20 cellular contexts compared by ENCODE assay signal in genomic region chr19:49908480-49909420, GRCh38. TPM values are rescaled to one million over a fixed set of nuclear protein-coding genes. Genes with fewer than 3 reads are reported as not detected.
A peak's percentile ranks its signal among the peaks of the same experiment; 100 is the strongest.
DNase-seq lines count a peak whose midpoint lies in the region; ATAC-seq, FAIRE-seq and TF ChIP-seq lines count a peak whose summit lies in the region.
"Had no signal": no experiment of that assay in that cellular context is flagged by ENCODE, and none has a peak within 500 bp of the region (broad histone marks: within the 10 kb centered on the region; RNA-seq: fewer than 3 reads in every experiment).

No MANE protein-coding gene starts in this region.

- no peak for TF ChIP-seq RAD21 in HepG2 (CRISPR knock-in tag; IDR thresholded peaks at IDR 0.05)

- no peaks in the 10 kb centered on the region for H3K9me3 ChIP-seq in HepG2 (ENCODE audit: low read length)
- H3K9me3 ChIP-seq in right lobe of liver: no peaks in the 10 kb centered on the region
- no peaks in the 10 kb centered on the region for H3K9me3 ChIP-seq in testis
- H3K9me3 ChIP-seq: ovary, right atrium auricular region, upper lobe of right lung had no signal

- no peak for TF ChIP-seq EP300 in HepG2 (IDR thresholded peaks at IDR 0.05; ENCODE audit: low read depth in 2 of 2, low read length in 2 of 2)
- no peak for TF ChIP-seq EP300 in HepG2 (CRISPR knock-in tag; IDR thresholded peaks at IDR 0.05; ENCODE audit: borderline replicate concordance)

- TF ChIP-seq POLR2A in HepG2 (IDR thresholded peaks at IDR 0.05; ENCODE audit: insufficient read depth in 1 of 2, low read depth in 2 of 2, low read length in 2 of 2) (no peak), right lobe of liver (IDR thresholded peaks at IDR 0.05) (no peak), testis (IDR thresholded peaks at IDR 0.05) (no peak)

- H3K27me3 ChIP-seq in HepG2 (ENCODE audit: control insufficient read depth in 1 of 2, insufficient read depth in 2 of 2, low read length in 2 of 2) (no peaks in the 10 kb centered on the region), right lobe of liver (no peaks in the 10 kb centered on the region), testis (no peaks in the 10 kb centered on the region)
- H3K27me3 ChIP-seq: ovary, right atrium auricular region, upper lobe of right lung had no signal

- DNase-seq in HepG2 (ENCODE audit: low spot score): no peak
- no peak for DNase-seq in right lobe of liver
- DNase-seq in stimulated activated naive B cell treated with anti-CD40 and anti-IgM and Interleukin-4, amounts not matched to agents 10 μg/mL and 1 μg/mL and 100 μg/mL, for 72 hours: no peak
- DNase-seq in testis: no peak
- DNase-seq: activated CD4-positive, alpha-beta T cell treated with anti-CD3 and anti-CD28 coated beads for 36 hours; activated CD8-positive, alpha-beta memory T cell treated with anti-CD3 and anti-CD28 coated beads, Interleukin-2, amount 50 U/mL, for 4 hours; EL; H9; kidney glomerular epithelial cell; naive B cell; NCI-H2171; NCI-H69; stimulated activated CD4-positive, alpha-beta T cell treated with anti-CD3 and anti-CD28 coated beads, Interleukin-12 subunit alpha, Interleukin-12 subunit beta, amount 100 ng/mL, for 4 hours; upper lobe of right lung had no signal

- peaks cover 18% of the 10 kb centered on the region for H3K4me1 ChIP-seq in HepG2 (ENCODE audit: insufficient read depth, low read length)
- peaks cover 0 to 14% (median 6%) of the 10 kb centered on the region in 4 donors for H3K4me1 ChIP-seq in right lobe of liver
- H3K4me1 ChIP-seq in testis: peaks cover 30% of the 10 kb centered on the region

- in situ Hi-C loops in HepG2 (cut with HindIII; ENCODE audit: extremely low pct_ligation_motif_present, low pct_unique_long_range_greater_than_20kb): no loop called here

- H3K4me2 ChIP-seq in HepG2 (ENCODE audit: low read depth, low read length): no peak overlapping the region
- H3K4me2 ChIP-seq: KMS-11 had no signal

- POLR2A ChIA-PET in HepG2 (lab: Yijun Ruan, JAX): interaction anchor here (1.4 to 1.9 kb wide), 2 partner anchors 20 to 21 kb away, joined by 4 to 8 read pairs; partner anchors contain the start of genes ATF5 and NUP62

- CTCF ChIA-PET in HepG2 (lab: Yijun Ruan, JAX; ENCODE audit: low intra/inter-chr PET ratio, low total read pairs): no interaction called here

- TF ChIP-seq CTCF in HepG2 (CRISPR knock-in tag; IDR thresholded peaks at IDR 0.05): no peak
- no peak for TF ChIP-seq CTCF in right lobe of liver (IDR thresholded peaks at IDR 0.05)
- no peak for TF ChIP-seq CTCF in testis (IDR thresholded peaks at IDR 0.05)

- no TSS peak for BruUV-seq in HepG2 (replicated peaks; lab: Mats Ljungman, UMichigan)

- H3K4me3 Mint-ChIP-seq in activated T-helper 17 cell treated with anti-CD3 and anti-CD28 coated beads, Interleukin-2, amount 50 U/mL, for 72 hours: no peak overlapping the region
- peak overlapping the region; percentile 39 to 50 for H3K4me3 Mint-ChIP-seq in stimulated activated naive B cell treated with anti-CD40 and anti-IgM and Interleukin-4, amounts not matched to agents 10 μg/mL and 1 μg/mL and 100 μg/mL, for 72 hours
- H3K4me3 Mint-ChIP-seq: activated CD4-positive, alpha-beta T cell treated with anti-CD3 and anti-CD28 coated beads for 36 hours; H9 had no signal

- H3K36me3 Mint-ChIP-seq in activated T-helper 17 cell treated with anti-CD3 and anti-CD28 coated beads, Interleukin-2, amount 50 U/mL, for 72 hours (ENCODE audit: low read depth): peaks cover 76% of the 10 kb centered on the region
- H3K36me3 Mint-ChIP-seq in stimulated activated naive B cell treated with anti-CD40 and anti-IgM and Interleukin-4, amounts not matched to agents 10 μg/mL and 1 μg/mL and 100 μg/mL, for 72 hours: peaks cover 69 to 77% of the 10 kb centered on the region in 2 donors

- ATAC-seq in HepG2 (no peak), right lobe of liver (no peak), GM18498 (IDR thresholded peaks at IDR 0.05; ENCODE audit: unreplicated experiment) (no peak)
- no peak for ATAC-seq in activated T-helper 17 cell treated with anti-CD3 and anti-CD28 coated beads, Interleukin-2, amount 50 U/mL, for 72 hours (replicated peaks)
- ATAC-seq in stimulated activated naive B cell treated with anti-CD40 and anti-IgM and Interleukin-4, amounts not matched to agents 10 μg/mL and 1 μg/mL and 100 μg/mL, for 72 hours (replicated peaks): no peak
- ATAC-seq: activated CD4-positive, alpha-beta T cell treated with anti-CD3 and anti-CD28 coated beads for 36 hours; upper lobe of right lung had no signal

- H3K9me3 Mint-ChIP-seq in activated T-helper 17 cell treated with anti-CD3 and anti-CD28 coated beads, Interleukin-2, amount 50 U/mL, for 72 hours: no peaks in the 10 kb centered on the region
- H3K9me3 Mint-ChIP-seq in stimulated activated naive B cell treated with anti-CD40 and anti-IgM and Interleukin-4, amounts not matched to agents 10 μg/mL and 1 μg/mL and 100 μg/mL, for 72 hours: peaks cover 0 to 4% of the 10 kb centered on the region in 2 donors
- H3K9me3 Mint-ChIP-seq: H9 had no signal

- H3K4me1 Mint-ChIP-seq in activated T-helper 17 cell treated with anti-CD3 and anti-CD28 coated beads, Interleukin-2, amount 50 U/mL, for 72 hours: peaks cover 28% of the 10 kb centered on the region
- peaks cover 70 to 95% of the 10 kb centered on the region in 2 donors for H3K4me1 Mint-ChIP-seq in stimulated activated naive B cell treated with anti-CD40 and anti-IgM and Interleukin-4, amounts not matched to agents 10 μg/mL and 1 μg/mL and 100 μg/mL, for 72 hours

- 98% methylated on average over 37 of the region's 37 CpGs for WGBS in HepG2 (ENCODE audit: low lambda C conversion rate)
- 97% methylated on average over 20 of the region's 37 CpGs for WGBS in right lobe of liver (ENCODE audit: insufficient coverage, low coverage, low lambda C conversion rate, missing lambda C conversion rate)
- WGBS in testis, 2 donors: 95% methylated on average over 22 to 37 of the region's 37 CpGs

- H3K27ac Mint-ChIP-seq in activated T-helper 17 cell treated with anti-CD3 and anti-CD28 coated beads, Interleukin-2, amount 50 U/mL, for 72 hours: peak overlapping the region; percentile 41
- H3K27ac Mint-ChIP-seq in stimulated activated naive B cell treated with anti-CD40 and anti-IgM and Interleukin-4, amounts not matched to agents 10 μg/mL and 1 μg/mL and 100 μg/mL, for 72 hours: peak overlapping the region; percentile 71

- H3K36me3 ChIP-seq in HepG2 (replicated peaks in 1 of 2; ENCODE audit: control insufficient read depth in 1 of 2, insufficient read depth in 2 of 2, low read length in 2 of 2) (peaks cover 21 to 33% of the 10 kb centered on the region in 2 experiments; a peak in 4 of 5 replicates), right lobe of liver (peaks cover 0 to 21% (median 5%) of the 10 kb centered on the region in 4 donors), testis (ENCODE audit: low read depth, missing control alignments) (no peaks in the 10 kb centered on the region)
- H3K36me3 ChIP-seq: ovary had no signal

- no peaks in the 10 kb centered on the region for H3K27me3 Mint-ChIP-seq in activated T-helper 17 cell treated with anti-CD3 and anti-CD28 coated beads, Interleukin-2, amount 50 U/mL, for 72 hours
- H3K27me3 Mint-ChIP-seq in stimulated activated naive B cell treated with anti-CD40 and anti-IgM and Interleukin-4, amounts not matched to agents 10 μg/mL and 1 μg/mL and 100 μg/mL, for 72 hours: no peaks in the 10 kb centered on the region
- H3K27me3 Mint-ChIP-seq: activated CD4-positive, alpha-beta T cell treated with anti-CD3 and anti-CD28 coated beads for 36 hours; naive B cell had no signal

- intact Hi-C loops in HepG2 (cut with micrococcal nuclease; ENCODE audit: unreplicated experiment): no loop called here
- intact Hi-C loops in right lobe of liver (cut with DNase I): no loop called here
- intact Hi-C loops in testis (cut with DNase I; ENCODE audit: low total_unique reads): no loop called here

- H3K4me3 ChIP-seq in HepG2 (replicated peaks in 1 of 3; ENCODE audit: insufficient read depth in 1 of 3, low read depth in 2 of 3, low read length in 3 of 3) (no peak overlapping the region), right lobe of liver (no peak overlapping the region), testis (no peak overlapping the region)
- H3K4me3 ChIP-seq: ovary, right atrium auricular region, upper lobe of right lung had no signal

- no peak for FAIRE-seq in HepG2 (lab: Jason Lieb, UNC)
- FAIRE-seq: TTC549 had no signal

- H2AFZ ChIP-seq in HepG2 (ENCODE audit: low read length): no peak overlapping the region

- no peaks in the 10 kb centered on the region for H4K20me1 ChIP-seq in HepG2 (ENCODE audit: insufficient read depth, low read length)

- no peaks in the 10 kb centered on the region for H3K79me2 ChIP-seq in HepG2 (ENCODE audit: insufficient read depth, low read length)

- H3K27ac ChIP-seq in HepG2 (ENCODE audit: extremely low read length, insufficient read depth, low read length) (no peak overlapping the region), right lobe of liver (no peak overlapping the region), testis (no peak overlapping the region)
- H3K27ac ChIP-seq: KMS-11, ovary, right atrium auricular region, upper lobe of right lung had no signal

- no peak overlapping the region for H3K9ac ChIP-seq in HepG2 (ENCODE audit: insufficient read depth, low read depth, low read length)
- H3K9ac ChIP-seq: KMS-11 had no signal

RNA-seq across cellular contexts. Expression of gene IL4I1, which starts 12.1 kb away (rescaled TPM):
- total RNA-seq in HepG2 (2016; rRNA removed; fragmentation: Illumina TruSeq; extraction: Trizol): not detected in 2 replicates
- total RNA-seq in HepG2 (2016; cell fraction: cytosol; rRNA removed; fragmentation: Illumina TruSeq; extraction: Trizol; ENCODE audit: low read depth): not detected in 2 replicates
- 0.18 and 0.30 TPM in 2 replicates for total RNA-seq in HepG2 (2016; cell fraction: insoluble cytoplasmic fraction; rRNA removed; fragmentation: Illumina TruSeq; extraction: Trizol)
- total RNA-seq in HepG2 (2016; cell fraction: membrane; rRNA removed; fragmentation: Illumina TruSeq; extraction: Trizol): not detected in 2 replicates
- not detected in 2 replicates for total RNA-seq in HepG2 (2016; cell fraction: nucleus; rRNA removed; fragmentation: Illumina TruSeq; extraction: Trizol)
- not detected in 2 replicates for polyA plus RNA-seq in HepG2 (2011; rRNA removed)
- 0.08 TPM in 1 of 2 replicates, not detected in the other for polyA plus RNA-seq in HepG2 (2011; cell fraction: cytosol; rRNA removed)
- polyA plus RNA-seq in HepG2 (2011; cell fraction: nucleus; rRNA removed): 0.16 and 0.28 TPM in 2 replicates
- polyA plus RNA-seq in HepG2 (2012): 0.50 TPM in 1 of 2 replicates, not detected in the other
- 0.29 TPM in 1 of 2 replicates, not detected in the other for polyA plus RNA-seq in HepG2 (2016; cell fraction: cytosol; fragmentation: Illumina TruSeq; extraction: Trizol; ENCODE audit: low read depth)
- not detected in 2 replicates for polyA plus RNA-seq in HepG2 (2016; cell fraction: insoluble cytoplasmic fraction; fragmentation: Illumina TruSeq; extraction: Trizol; ENCODE audit: low read depth)
- polyA plus RNA-seq in HepG2 (2016; cell fraction: membrane; fragmentation: Illumina TruSeq; extraction: Trizol; ENCODE audit: low read depth): not detected in 2 replicates
- not detected in 2 replicates for polyA plus RNA-seq in HepG2 (2016; cell fraction: nucleus; fragmentation: Illumina TruSeq; extraction: Trizol; ENCODE audit: insufficient read depth, low read depth)
- polyA minus RNA-seq in HepG2 (2011; rRNA and poly(A)+ RNA removed; ENCODE audit: low replicate concordance): 0.09 TPM in 1 of 2 replicates, not detected in the other
- not detected in 2 replicates for polyA minus RNA-seq in HepG2 (2011; cell fraction: cytosol; rRNA and poly(A)+ RNA removed)
- not detected in 2 replicates for polyA minus RNA-seq in HepG2 (2011; cell fraction: nucleus; rRNA and poly(A)+ RNA removed)
- 1 to 10 TPM in 2 of 6 experiments, under 1 TPM in 1, not detected in 3; 0.56 to 4.2 (median 1.0) TPM for total RNA-seq in right lobe of liver
- total RNA-seq in activated T-helper 17 cell treated with anti-CD3 and anti-CD28 coated beads, Interleukin-2, amount 50 U/mL, for 72 hours: 100 to 1,000 TPM in 1 of 2 donors, 10 to 100 TPM in 1; 42.0 to 177 TPM
- 10 to 100 TPM; 17.1 to 20.4 TPM for total RNA-seq in testis
- polyA plus RNA-seq in testis (ENCODE audit: insufficient read depth, low read depth, low replicate concordance): 61.9 TPM

RNA-seq across cellular contexts. Expression of gene ATF5, which starts 20.3 kb away (rescaled TPM):
- total RNA-seq in HepG2 (2016; rRNA removed; fragmentation: Illumina TruSeq; extraction: Trizol): 9.7 and 10.3 TPM in 2 replicates
- 6.1 and 6.2 TPM in 2 replicates for total RNA-seq in HepG2 (2016; cell fraction: cytosol; rRNA removed; fragmentation: Illumina TruSeq; extraction: Trizol; ENCODE audit: low read depth)
- total RNA-seq in HepG2 (2016; cell fraction: insoluble cytoplasmic fraction; rRNA removed; fragmentation: Illumina TruSeq; extraction: Trizol): 7.9 and 10.5 TPM in 2 replicates
- total RNA-seq in HepG2 (2016; cell fraction: membrane; rRNA removed; fragmentation: Illumina TruSeq; extraction: Trizol): 12.6 and 12.7 TPM in 2 replicates
- total RNA-seq in HepG2 (2016; cell fraction: nucleus; rRNA removed; fragmentation: Illumina TruSeq; extraction: Trizol): 4.6 and 7.3 TPM in 2 replicates
- 4.9 and 5.2 TPM in 2 replicates for polyA plus RNA-seq in HepG2 (2011; rRNA removed)
- polyA plus RNA-seq in HepG2 (2011; cell fraction: cytosol; rRNA removed): 2.7 and 3.7 TPM in 2 replicates
- polyA plus RNA-seq in HepG2 (2011; cell fraction: nucleus; rRNA removed): 10.1 and 14.5 TPM in 2 replicates
- 9.9 and 10.1 TPM in 2 replicates for polyA plus RNA-seq in HepG2 (2012)
- 16.0 and 17.0 TPM in 2 replicates for polyA plus RNA-seq in HepG2 (2016; cell fraction: cytosol; fragmentation: Illumina TruSeq; extraction: Trizol; ENCODE audit: low read depth)
- polyA plus RNA-seq in HepG2 (2016; cell fraction: insoluble cytoplasmic fraction; fragmentation: Illumina TruSeq; extraction: Trizol; ENCODE audit: low read depth): 24.8 and 28.5 TPM in 2 replicates
- 25.8 and 30.2 TPM in 2 replicates for polyA plus RNA-seq in HepG2 (2016; cell fraction: membrane; fragmentation: Illumina TruSeq; extraction: Trizol; ENCODE audit: low read depth)
- 25.5 and 26.1 TPM in 2 replicates for polyA plus RNA-seq in HepG2 (2016; cell fraction: nucleus; fragmentation: Illumina TruSeq; extraction: Trizol; ENCODE audit: insufficient read depth, low read depth)
- polyA minus RNA-seq in HepG2 (2011; rRNA and poly(A)+ RNA removed; ENCODE audit: low replicate concordance): 3.5 and 5.9 TPM in 2 replicates
- 2.2 and 2.5 TPM in 2 replicates for polyA minus RNA-seq in HepG2 (2011; cell fraction: cytosol; rRNA and poly(A)+ RNA removed)
- polyA minus RNA-seq in HepG2 (2011; cell fraction: nucleus; rRNA and poly(A)+ RNA removed): 3.1 and 3.4 TPM in 2 replicates
- total RNA-seq in right lobe of liver: 1,000 to 10,000 TPM in 1 of 6 experiments, 100 to 1,000 TPM in 5; 475 to 1,724 (median 619) TPM
- 10 to 100 TPM; 26.0 to 28.6 TPM for total RNA-seq in activated T-helper 17 cell treated with anti-CD3 and anti-CD28 coated beads, Interleukin-2, amount 50 U/mL, for 72 hours
- 10 to 100 TPM; 31.3 to 38.5 TPM for total RNA-seq in testis
- 64.5 TPM for polyA plus RNA-seq in testis (ENCODE audit: insufficient read depth, low read depth, low replicate concordance)

RNA-seq across cellular contexts. Expression of gene NUP62, which starts 20.6 kb away (rescaled TPM):
- 41.5 and 42.1 TPM in 2 replicates for total RNA-seq in HepG2 (2016; rRNA removed; fragmentation: Illumina TruSeq; extraction: Trizol)
- total RNA-seq in HepG2 (2016; cell fraction: cytosol; rRNA removed; fragmentation: Illumina TruSeq; extraction: Trizol; ENCODE audit: low read depth): 8.4 TPM in 2 replicates
- 36.6 and 41.1 TPM in 2 replicates for total RNA-seq in HepG2 (2016; cell fraction: insoluble cytoplasmic fraction; rRNA removed; fragmentation: Illumina TruSeq; extraction: Trizol)
- 28.0 TPM in 2 replicates for total RNA-seq in HepG2 (2016; cell fraction: membrane; rRNA removed; fragmentation: Illumina TruSeq; extraction: Trizol)
- 19.5 and 21.5 TPM in 2 replicates for total RNA-seq in HepG2 (2016; cell fraction: nucleus; rRNA removed; fragmentation: Illumina TruSeq; extraction: Trizol)
- polyA plus RNA-seq in HepG2 (2011; rRNA removed): 15.4 and 16.5 TPM in 2 replicates
- polyA plus RNA-seq in HepG2 (2011; cell fraction: cytosol; rRNA removed): 9.8 and 11.5 TPM in 2 replicates
- 18.0 and 18.7 TPM in 2 replicates for polyA plus RNA-seq in HepG2 (2011; cell fraction: nucleus; rRNA removed)
- 24.2 and 25.4 TPM in 2 replicates for polyA plus RNA-seq in HepG2 (2012)
- polyA plus RNA-seq in HepG2 (2016; cell fraction: cytosol; fragmentation: Illumina TruSeq; extraction: Trizol; ENCODE audit: low read depth): 4.2 and 4.3 TPM in 2 replicates
- polyA plus RNA-seq in HepG2 (2016; cell fraction: insoluble cytoplasmic fraction; fragmentation: Illumina TruSeq; extraction: Trizol; ENCODE audit: low read depth): 40.3 and 48.5 TPM in 2 replicates
- polyA plus RNA-seq in HepG2 (2016; cell fraction: membrane; fragmentation: Illumina TruSeq; extraction: Trizol; ENCODE audit: low read depth): 12.2 and 12.4 TPM in 2 replicates
- polyA plus RNA-seq in HepG2 (2016; cell fraction: nucleus; fragmentation: Illumina TruSeq; extraction: Trizol; ENCODE audit: insufficient read depth, low read depth): 48.6 and 52.6 TPM in 2 replicates
- polyA minus RNA-seq in HepG2 (2011; rRNA and poly(A)+ RNA removed; ENCODE audit: low replicate concordance): 14.5 and 30.4 TPM in 2 replicates
- 9.9 and 10.3 TPM in 2 replicates for polyA minus RNA-seq in HepG2 (2011; cell fraction: cytosol; rRNA and poly(A)+ RNA removed)
- polyA minus RNA-seq in HepG2 (2011; cell fraction: nucleus; rRNA and poly(A)+ RNA removed): 7.8 and 8.9 TPM in 2 replicates
- 10 to 100 TPM in 5 of 6 experiments, 1 to 10 TPM in 1; 9.3 to 55.5 (median 32.6) TPM for total RNA-seq in right lobe of liver
- 100 to 1,000 TPM; 158 to 172 TPM for total RNA-seq in activated T-helper 17 cell treated with anti-CD3 and anti-CD28 coated beads, Interleukin-2, amount 50 U/mL, for 72 hours
- total RNA-seq in testis: 100 to 1,000 TPM in 1 of 2 donors, 10 to 100 TPM in 1; 78.4 to 112 TPM
- polyA plus RNA-seq in testis (ENCODE audit: insufficient read depth, low read depth, low replicate concordance): 135 TPM

RNA-seq across cellular contexts. Expression of gene TBC1D17, which starts 31.2 kb away (rescaled TPM):
- total RNA-seq in HepG2 (2016; rRNA removed; fragmentation: Illumina TruSeq; extraction: Trizol) (3.6 and 9.7 TPM in 2 replicates), right lobe of liver (10 to 100 TPM; 12.6 to 38.1 (median 27.8) TPM), testis (10 to 100 TPM; 47.2 to 49.1 TPM)
- 3.6 and 4.6 TPM in 2 replicates for total RNA-seq in HepG2 (2016; cell fraction: cytosol; rRNA removed; fragmentation: Illumina TruSeq; extraction: Trizol; ENCODE audit: low read depth)
- 4.5 and 10.0 TPM in 2 replicates for total RNA-seq in HepG2 (2016; cell fraction: insoluble cytoplasmic fraction; rRNA removed; fragmentation: Illumina TruSeq; extraction: Trizol)
- total RNA-seq in HepG2 (2016; cell fraction: membrane; rRNA removed; fragmentation: Illumina TruSeq; extraction: Trizol): 7.6 and 8.5 TPM in 2 replicates
- total RNA-seq in HepG2 (2016; cell fraction: nucleus; rRNA removed; fragmentation: Illumina TruSeq; extraction: Trizol): 8.6 and 13.7 TPM in 2 replicates
- polyA plus RNA-seq in HepG2 (2011; rRNA removed) (16.9 and 21.6 TPM in 2 replicates), testis (ENCODE audit: insufficient read depth, low read depth, low replicate concordance) (31.1 TPM)
- 7.9 and 12.0 TPM in 2 replicates for polyA plus RNA-seq in HepG2 (2011; cell fraction: cytosol; rRNA removed)
- 83.8 and 108 TPM in 2 replicates for polyA plus RNA-seq in HepG2 (2011; cell fraction: nucleus; rRNA removed)
- 19.0 and 23.3 TPM in 2 replicates for polyA plus RNA-seq in HepG2 (2012)
- 4.7 and 5.1 TPM in 2 replicates for polyA plus RNA-seq in HepG2 (2016; cell fraction: cytosol; fragmentation: Illumina TruSeq; extraction: Trizol; ENCODE audit: low read depth)
- polyA plus RNA-seq in HepG2 (2016; cell fraction: insoluble cytoplasmic fraction; fragmentation: Illumina TruSeq; extraction: Trizol; ENCODE audit: low read depth): 10.7 and 15.1 TPM in 2 replicates
- 9.3 and 10.8 TPM in 2 replicates for polyA plus RNA-seq in HepG2 (2016; cell fraction: membrane; fragmentation: Illumina TruSeq; extraction: Trizol; ENCODE audit: low read depth)
- 45.7 and 46.6 TPM in 2 replicates for polyA plus RNA-seq in HepG2 (2016; cell fraction: nucleus; fragmentation: Illumina TruSeq; extraction: Trizol; ENCODE audit: insufficient read depth, low read depth)
- polyA minus RNA-seq in HepG2 (2011; rRNA and poly(A)+ RNA removed; ENCODE audit: low replicate concordance): 14.8 and 17.4 TPM in 2 replicates
- 9.8 and 11.2 TPM in 2 replicates for polyA minus RNA-seq in HepG2 (2011; cell fraction: cytosol; rRNA and poly(A)+ RNA removed)
- polyA minus RNA-seq in HepG2 (2011; cell fraction: nucleus; rRNA and poly(A)+ RNA removed): 16.0 and 24.2 TPM in 2 replicates
- total RNA-seq in activated T-helper 17 cell treated with anti-CD3 and anti-CD28 coated beads, Interleukin-2, amount 50 U/mL, for 72 hours: 10 to 100 TPM; 21.4 to 57.4 TPM

RNA-seq across cellular contexts. Expression of gene AKT1S1, which starts 31.6 kb away (rescaled TPM):
- total RNA-seq in HepG2 (2016; rRNA removed; fragmentation: Illumina TruSeq; extraction: Trizol): 10.9 and 13.5 TPM in 2 replicates
- 6.3 and 7.3 TPM in 2 replicates for total RNA-seq in HepG2 (2016; cell fraction: cytosol; rRNA removed; fragmentation: Illumina TruSeq; extraction: Trizol; ENCODE audit: low read depth)
- 10.3 and 14.9 TPM in 2 replicates for total RNA-seq in HepG2 (2016; cell fraction: insoluble cytoplasmic fraction; rRNA removed; fragmentation: Illumina TruSeq; extraction: Trizol)
- 14.8 and 16.5 TPM in 2 replicates for total RNA-seq in HepG2 (2016; cell fraction: membrane; rRNA removed; fragmentation: Illumina TruSeq; extraction: Trizol)
- total RNA-seq in HepG2 (2016; cell fraction: nucleus; rRNA removed; fragmentation: Illumina TruSeq; extraction: Trizol): 12.4 and 13.6 TPM in 2 replicates
- 27.8 and 30.0 TPM in 2 replicates for polyA plus RNA-seq in HepG2 (2011; rRNA removed)
- polyA plus RNA-seq in HepG2 (2011; cell fraction: cytosol; rRNA removed): 29.0 and 32.7 TPM in 2 replicates
- polyA plus RNA-seq in HepG2 (2011; cell fraction: nucleus; rRNA removed): 56.2 and 76.4 TPM in 2 replicates
- polyA plus RNA-seq in HepG2 (2012): 19.5 and 19.7 TPM in 2 replicates
- 22.7 and 24.3 TPM in 2 replicates for polyA plus RNA-seq in HepG2 (2016; cell fraction: cytosol; fragmentation: Illumina TruSeq; extraction: Trizol; ENCODE audit: low read depth)
- polyA plus RNA-seq in HepG2 (2016; cell fraction: insoluble cytoplasmic fraction; fragmentation: Illumina TruSeq; extraction: Trizol; ENCODE audit: low read depth): 43.5 and 52.7 TPM in 2 replicates
- polyA plus RNA-seq in HepG2 (2016; cell fraction: membrane; fragmentation: Illumina TruSeq; extraction: Trizol; ENCODE audit: low read depth): 46.7 and 51.1 TPM in 2 replicates
- polyA plus RNA-seq in HepG2 (2016; cell fraction: nucleus; fragmentation: Illumina TruSeq; extraction: Trizol; ENCODE audit: insufficient read depth, low read depth): 55.9 and 59.4 TPM in 2 replicates
- polyA minus RNA-seq in HepG2 (2011; rRNA and poly(A)+ RNA removed; ENCODE audit: low replicate concordance): 25.3 and 37.7 TPM in 2 replicates
- 13.0 and 14.0 TPM in 2 replicates for polyA minus RNA-seq in HepG2 (2011; cell fraction: cytosol; rRNA and poly(A)+ RNA removed)
- 21.9 and 22.5 TPM in 2 replicates for polyA minus RNA-seq in HepG2 (2011; cell fraction: nucleus; rRNA and poly(A)+ RNA removed)
- total RNA-seq in right lobe of liver: 10 to 100 TPM; 18.2 to 27.0 (median 22.4) TPM
- total RNA-seq in activated T-helper 17 cell treated with anti-CD3 and anti-CD28 coated beads, Interleukin-2, amount 50 U/mL, for 72 hours: 10 to 100 TPM; 33.8 to 72.8 TPM
- 10 to 100 TPM; 35.0 to 35.7 TPM for total RNA-seq in testis
- polyA plus RNA-seq in testis (ENCODE audit: insufficient read depth, low read depth, low replicate concordance): 42.8 TPM

Comparison
In these comparisons a context has a peak if more than half of its experiments do, and no peak if none do; other contexts are left out.
1. RNA of gene ATF5, which starts 20.3 kb away (total RNA-seq): 475 to 1,724 TPM in right lobe of liver; 31.3 to 38.5 TPM in testis, 26.0 to 28.6 TPM in activated T-helper 17 cell treated with anti-CD3 and anti-CD28 coated beads, Interleukin-2, amount 50 U/mL, for 72 hours and 4.6 to 12.7 TPM in HepG2; every median in the first group is over 10 times any median in the second.